Comparison of ENCODE assay signal across 27 cellular contexts in genomic region chr5:149217802-149218153, GRCh38. TPM values are rescaled to one million over a fixed set of nuclear protein-coding genes. Genes with fewer than 3 reads are reported as not detected.
DNase-seq lines count a peak whose midpoint lies in the region; ATAC-seq and TF ChIP-seq lines count a peak whose summit lies in the region.
"Had no signal": no experiment of that assay in that cellular context is flagged by ENCODE, and none has a peak within 500 bp of the region (broad histone marks: within the 10 kb centered on the region; RNA-seq: fewer than 3 reads in every experiment).

No MANE protein-coding gene starts in this region.

- peaks cover 0 to 59% (median 45%) of the 10 kb centered on the region in 5 donors for H3K36me3 ChIP-seq in subcutaneous abdominal adipose tissue (ENCODE audit: control insufficient read depth in 5 of 5, insufficient read depth in 5 of 5, low read length in 5 of 5)
- H3K36me3 ChIP-seq: HAP-1 had no signal

- H3K4me3 ChIP-seq in subcutaneous abdominal adipose tissue (ENCODE audit: low read depth in 1 of 5, low read length in 5 of 5), result no peak overlapping the region
- H3K4me3 ChIP-seq: HAP-1, hepatocyte, PC-9, tibial artery had no signal

- no peaks in the 10 kb centered on the region for H3K9me3 ChIP-seq in subcutaneous abdominal adipose tissue (ENCODE audit: control insufficient read depth in 5 of 5, low read length in 5 of 5)
- H3K9me3 ChIP-seq: HAP-1, tibial artery had no signal

- intact Hi-C loops in left cardiac atrium (cut with DNase I), result no loop called here

- in situ Hi-C loops in GM13977 (cut with MboI; ENCODE audit: low pct_unique_long_range_greater_than_20kb, low sequenced_read_pairs, unreplicated experiment), result no loop called here

- no peak overlapping the region for H3K9ac ChIP-seq in subcutaneous abdominal adipose tissue (ENCODE audit: low read length in 5 of 5)
- H3K9ac ChIP-seq: parathyroid adenoma had no signal

- no peaks in the 10 kb centered on the region for H3K27me3 ChIP-seq in subcutaneous abdominal adipose tissue (ENCODE audit: control insufficient read depth in 5 of 5, insufficient read depth in 4 of 5, low read length in 5 of 5)
- H3K27me3 ChIP-seq: hepatocyte, tibial artery had no signal

- peak overlapping the region; percentile 17 for H3K27ac ChIP-seq in subcutaneous abdominal adipose tissue (ENCODE audit: low read depth, low read length)
- H3K27ac ChIP-seq: 22Rv1, hepatocyte, parathyroid adenoma, PC-9, tibial artery had no signal

- DNase-seq in NCI-H1417 (lab: John Stamatoyannopoulos, UW) (peak in 2 of 3 experiments; percentile 12 to 16), NCI-H1417 treated with DMSO at 0.1 percent for 48 hours (lab: John Stamatoyannopoulos, UW) (no peak), NCI-H524 treated with DMSO at 0.1 percent for 48 hours (lab: John Stamatoyannopoulos, UW) (peak; percentile 68), left cardiac atrium (peak; percentile 75), NCI-H2227 treated with DMSO at 0.1 percent for 48 hours (lab: John Stamatoyannopoulos, UW) (no peak), GM13977 (ENCODE audit: low spot score) (no peak)
- DNase-seq: activated CD4-positive, alpha-beta memory T cell treated with anti-CD3 and anti-CD28 coated beads for 36 hours; CD4-positive, CD25-positive, alpha-beta regulatory T cell; foreskin fibroblast; immature natural killer cell; MM.1S; NCI-H187; NCI-H226; PC-9; SHP77 treated with DMSO at 0.1 percent for 48 hours; stimulated activated CD4-positive, alpha-beta T cell treated with anti-CD3 and anti-CD28 coated beads, Interleukin-4, amount 100 ng/mL, for 4 hours; stimulated activated naive CD4-positive, alpha-beta T cell treated with Interleukin-2 at 50 U/mL for 16 hours; tibial artery had no signal

- ATAC-seq in left cardiac atrium, result peak; percentile 69 to 81
- ATAC-seq in HG02571 (IDR thresholded peaks at IDR 0.05; ENCODE audit: unreplicated experiment), result no peak
- ATAC-seq: left lobe of liver, sciatic nerve had no signal

- TF ChIP-seq CTCF in GM13977 (IDR thresholded peaks at IDR 0.05; ENCODE audit: extremely low read depth, insufficient read depth, missing control alignments), result no peak

- peaks cover 9 to 83% (median 24%) of the 10 kb centered on the region in 5 donors for H3K4me1 ChIP-seq in subcutaneous abdominal adipose tissue (ENCODE audit: control insufficient read depth in 5 of 5, insufficient read depth in 5 of 5, low read length in 5 of 5)
- H3K4me1 ChIP-seq: HAP-1, tibial artery had no signal

RNA-seq across cellular contexts. Expression of gene AFAP1L1, which starts 53.9 kb away (rescaled TPM):
- total RNA-seq in left cardiac atrium, result 10 to 100 TPM; 32.8 to 38.6 TPM
- total RNA-seq: activated CD4-positive, alpha-beta memory T cell treated with anti-CD3 and anti-CD28 coated beads for 36 hours; activated T-helper 2 cell treated with anti-CD3 and anti-CD28 coated beads, Interferon-gamma antibody, Interleukin-2, Interleukin-4, amounts not matched to agents 10 μg/mL and 5 μg/mL and 100 μg/mL, durations not matched to agents 14 hours and 24 hours and 36 hours; CD4-positive, CD25-positive, alpha-beta regulatory T cell had no signal

Comparison
In these comparisons a context has a peak if more than half of its experiments do, and no peak if none do; other contexts are left out.
1. DNase-seq: peak in NCI-H1417 (2 of 3), NCI-H524 treated with DMSO at 0.1 percent for 48 hours (single experiment) and left cardiac atrium (single experiment); none in NCI-H1417 treated with DMSO at 0.1 percent for 48 hours (single experiment), NCI-H2227 treated with DMSO at 0.1 percent for 48 hours (single experiment) and GM13977 (single experiment).